ENCODE assay signal across 8 cellular contexts in the genomic region with DNA sequence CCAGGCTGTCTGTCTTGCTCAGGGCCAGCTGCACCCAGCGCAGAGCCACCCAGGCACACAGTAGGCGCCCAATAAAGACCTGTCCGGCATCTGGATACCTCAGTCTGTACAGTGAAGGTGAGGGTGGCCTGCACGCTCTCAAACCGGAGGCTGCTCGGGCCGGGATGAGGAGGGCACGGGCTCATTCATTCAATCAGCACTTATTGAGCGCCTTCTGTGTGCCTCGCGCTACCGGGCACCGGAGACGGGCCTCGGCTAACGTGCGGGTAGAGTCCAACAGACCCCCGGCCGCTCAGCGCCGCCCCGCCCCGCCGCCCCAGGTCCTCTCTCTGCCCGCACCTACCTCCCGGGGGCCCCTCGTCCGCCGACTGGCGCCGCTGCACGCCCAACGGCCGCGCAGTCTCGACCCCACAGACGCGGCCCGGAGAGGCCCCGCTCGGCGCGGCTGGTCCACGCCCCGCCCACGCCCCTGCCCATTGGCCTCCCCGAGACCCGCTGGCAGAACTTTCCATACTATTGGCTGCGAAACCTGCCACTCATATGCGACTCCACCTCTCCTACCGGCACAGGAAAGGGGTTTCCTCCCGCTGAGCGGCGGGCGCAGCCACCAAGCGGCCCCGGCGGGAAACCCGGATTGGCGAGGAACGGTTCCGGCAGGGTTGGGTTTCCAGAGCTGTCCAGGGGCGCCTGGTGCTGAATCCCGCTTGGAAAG. TPM values are rescaled to one million over a fixed set of nuclear protein-coding genes. Genes with fewer than 3 reads are reported as not detected.
DNase-seq lines count a peak whose midpoint lies in the region; ATAC-seq and TF ChIP-seq lines count a peak whose summit lies in the region.

A gene with protein sequence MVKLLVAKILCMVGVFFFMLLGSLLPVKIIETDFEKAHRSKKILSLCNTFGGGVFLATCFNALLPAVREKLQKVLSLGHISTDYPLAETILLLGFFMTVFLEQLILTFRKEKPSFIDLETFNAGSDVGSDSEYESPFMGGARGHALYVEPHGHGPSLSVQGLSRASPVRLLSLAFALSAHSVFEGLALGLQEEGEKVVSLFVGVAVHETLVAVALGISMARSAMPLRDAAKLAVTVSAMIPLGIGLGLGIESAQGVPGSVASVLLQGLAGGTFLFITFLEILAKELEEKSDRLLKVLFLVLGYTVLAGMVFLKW (minus strand): TSS at position 416 of the 712 bp plus-strand sequence. CDS start 2,760 bp downstream, outside the sequence.

- H3K27ac ChIP-seq in WERI-Rb-1 (peak within 1 kb of the TSS; percentile 85), breast epithelium (peak within 1 kb of the TSS; percentile 23 to 42), iPS-20b (ENCODE audit: low read length) (no peak within 1 kb of the TSS), skin epidermis (peak within 1 kb of the TSS in 20 of 21 experiments; percentile 51 to 92 (median 78))

- H3K27me3 ChIP-seq in WERI-Rb-1 (ENCODE audit: insufficient read depth, low read depth, severe bottlenecking) = no peaks in the 10 kb centered on the region
- no peaks in the 10 kb centered on the region for H3K27me3 ChIP-seq in breast epithelium
- H3K27me3 ChIP-seq in iPS-20b (ENCODE audit: insufficient read depth, low read length) = peaks cover 20% of the 10 kb centered on the region

- H3K36me3 ChIP-seq in WERI-Rb-1 (peaks cover 28% of the 10 kb centered on the region), breast epithelium (no peaks in the 10 kb centered on the region), iPS-20b (ENCODE audit: insufficient read depth, low read depth, low read length) (peaks cover 23% of the 10 kb centered on the region)

- H3K4me1 ChIP-seq in breast epithelium = peaks cover 0 to 3% of the 10 kb centered on the region in 2 donors
- H3K4me1 ChIP-seq in iPS-20b (ENCODE audit: insufficient read depth, low read length) = no peaks in the 10 kb centered on the region

- H3K9me3 ChIP-seq in WERI-Rb-1 (ENCODE audit: severe bottlenecking) (no peaks in the 10 kb centered on the region), breast epithelium (no peaks in the 10 kb centered on the region), iPS-20b (ENCODE audit: insufficient read depth, low read depth, low read length) (no peaks in the 10 kb centered on the region)

- POLR2A ChIA-PET in AG04449 (lab: Yijun Ruan, JAX) = interaction anchor here (1.0 to 1.1 kb wide), 2 partner anchors 9 to 10 kb away, joined by 3 read pairs; no protein-coding TSS in a partner anchor

- CTCF ChIA-PET in AG04449 (lab: Yijun Ruan, JAX) = interaction anchor here (1.1 to 1.8 kb wide), 2 partner anchors 12 to 92 kb away, joined by 3 to 7 read pairs; no protein-coding TSS in a partner anchor

- peak; percentile 91 for DNase-seq in AG04449 (ENCODE audit: low read depth, low spot score)
- DNase-seq in NCI-H2227 treated with DMSO at 0.1 percent for 48 hours (lab: John Stamatoyannopoulos, UW) = peak; percentile 92
- peak; percentile 99 for DNase-seq in WERI-Rb-1
- DNase-seq in breast epithelium (ENCODE audit: low spot score in 2 of 2) = peak; percentile 97 to 99

- ATAC-seq in GM18907 (IDR thresholded peaks at IDR 0.05; ENCODE audit: unreplicated experiment) = peak; percentile 88
- ATAC-seq in HG03139 (IDR thresholded peaks at IDR 0.05; ENCODE audit: unreplicated experiment) = peak; percentile 89

- intact Hi-C loops in breast epithelium (cut with DNase I; ENCODE audit: low total_unique reads) = no loop called here

- TF ChIP-seq CTCF in AG04449 (IDR thresholded peaks at IDR 0.05; ENCODE audit: insufficient read depth, low read length, missing control alignments) (no peak), WERI-Rb-1 (IDR thresholded peaks at IDR 0.05; ENCODE audit: low read depth, low read length) (0 out of 2 replicates have a peak, but pooled peaks have one; percentile 10), breast epithelium (IDR thresholded peaks at IDR 0.05) (peak in 2 of 3 donors; percentile 22 to 47)

- TF ChIP-seq POLR2A in breast epithelium (IDR thresholded peaks at IDR 0.05) = no peak

- peak within 1 kb of the TSS; percentile 62; the same call in 1 of the 2 replicates for H3K9ac ChIP-seq in iPS-20b (ENCODE audit: low read depth, low read length)

- H3K4me3 ChIP-seq in AG04449 (ENCODE audit: low read depth, low read length) = peak within 1 kb of the TSS; percentile 93
- H3K4me3 ChIP-seq in WERI-Rb-1 (ENCODE audit: low read depth, low read length) = peak within 1 kb of the TSS; percentile 81
- peak within 1 kb of the TSS; percentile 89 to 94 (median 94) for H3K4me3 ChIP-seq in breast epithelium
- peak within 1 kb of the TSS; percentile 85 for H3K4me3 ChIP-seq in iPS-20b (ENCODE audit: low read length)
- H3K4me3 ChIP-seq in skin epidermis = peak within 1 kb of the TSS; percentile 55 to 96 (median 91)

RNA-seq across cellular contexts. Expression of the gene that starts here (rescaled TPM):
- 10 to 100 TPM; 23.8 to 36.1 (median 27.2) TPM for total RNA-seq in breast epithelium
